In the genomic region with DNA sequence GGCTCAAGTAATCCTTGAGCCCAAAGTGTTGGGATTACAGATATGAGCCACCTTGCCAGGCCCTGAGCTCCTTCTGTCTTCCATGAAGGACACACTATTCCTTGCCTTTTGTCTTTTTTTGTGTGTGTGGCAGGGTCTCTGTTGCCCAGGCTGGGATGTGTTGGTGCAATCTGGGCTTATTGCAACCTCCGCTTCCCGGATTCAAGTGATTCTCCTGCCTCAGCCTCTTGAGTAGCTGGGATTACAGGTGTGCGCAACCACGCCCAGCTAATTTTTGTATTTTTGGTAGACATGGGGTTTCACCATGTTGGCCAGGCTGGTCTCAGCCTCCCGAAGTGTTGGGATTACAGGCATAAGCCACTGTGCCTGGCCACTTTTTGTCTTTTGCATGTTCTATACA, we compare ENCODE assay signal across 8 cellular contexts. TPM values are rescaled to one million over a fixed set of nuclear protein-coding genes. Genes with fewer than 3 reads are reported as not detected.
A peak's percentile ranks its signal among the peaks of the same experiment; 100 is the strongest.
DNase-seq lines count a peak whose midpoint lies in the region; ATAC-seq, FAIRE-seq and TF ChIP-seq lines count a peak whose summit lies in the region.
"Not testable (repeated sequence)": the region's sequence is repeated elsewhere in the genome, so short reads cannot be mapped to it uniquely, and the experiment has no call there.

No MANE protein-coding gene starts in this region.

- peak overlapping the region; percentile 50 to 91 (median 81) for H3K4me2 ChIP-seq in BLaER1 treated with 17β-estradiol and CSF1 and Interleukin-3, amounts not matched to agents 10 nM and 100 nM
- peak overlapping the region; percentile 66; the same call in 1 of the 2 replicates for H3K4me2 ChIP-seq in MM.1S (ENCODE audit: low read depth, low read length)
- peak overlapping the region; percentile 71; the same call in 1 of the 2 replicates for H3K4me2 ChIP-seq in GM12878 (ENCODE audit: control insufficient read depth, insufficient read depth)

- not testable (repeated sequence) for H3K27me3 ChIP-seq in BLaER1 treated with 17β-estradiol and CSF1 and Interleukin-3, amounts not matched to agents 10 nM and 100 nM; MM.1S (replicated peaks; ENCODE audit: insufficient read depth, low read length); GM12878 (replicated peaks in 1 of 2; ENCODE audit: control insufficient read depth in 2 of 2, insufficient read depth in 2 of 2, low read length in 1 of 2); cardiac muscle cell; left lung; psoas muscle (ENCODE audit: insufficient read depth in 3 of 3, low read length in 2 of 3); transverse colon

- CTCF ChIA-PET in GM12878 (lab: Yijun Ruan, JAX), result interaction anchor here (0.6 to 1.5 kb wide), 6 partner anchors 10 to 697 kb away, joined by 3 to 7 read pairs (median 4); partner anchors contain the start of gene DMAC2

- WGBS in GM12878 (ENCODE audit: insufficient coverage, insufficient replicate concordance, low lambda C conversion rate, missing lambda C conversion rate), result 74% methylated on average over 5 of the region's 5 CpGs
- WGBS in psoas muscle, 3 donors, result 84 to 92% (median 92%) methylated on average over 5 of the region's 5 CpGs
- WGBS in transverse colon (ENCODE audit: low coverage in 1 of 2), 2 donors, result 94% methylated on average over 5 of the region's 5 CpGs; no CpG with 5 or more reads in 1 of the 2 donors

- FAIRE-seq in GM12878 (lab: Jason Lieb, UNC), result not testable (repeated sequence)

- H3K27ac Mint-ChIP-seq in natural killer cell treated with Interleukin-12 subunit alpha and Interleukin-12 subunit beta and Interleukin-15 and Interleukin-18, amount 100 ng/mL, for 72 hours, result peak overlapping the region; percentile 74 to 86

- not testable (repeated sequence) for TF ChIP-seq RAD21 in GM12878 (IDR thresholded peaks at IDR 0.05; ENCODE audit: insufficient read depth, low read depth, low read length)

- not testable (repeated sequence) for H3K9me2 ChIP-seq in MM.1S (replicated peaks; ENCODE audit: insufficient read depth, low read length)

- H3K4me1 Mint-ChIP-seq in natural killer cell treated with Interleukin-12 subunit alpha and Interleukin-12 subunit beta and Interleukin-15 and Interleukin-18, amount 100 ng/mL, for 72 hours (ENCODE audit: low read depth in 2 of 2), result peaks cover 15 to 22% of the 10 kb centered on the region in 2 donors

- not testable (repeated sequence) for TF ChIP-seq EP300 in GM12878 (IDR thresholded peaks at IDR 0.05; ENCODE audit: borderline replicate concordance in 1 of 2, control insufficient read depth in 1 of 2, low read depth in 2 of 2, low read length in 2 of 2); transverse colon (IDR thresholded peaks at IDR 0.05; ENCODE audit: low read depth)

- not testable (repeated sequence) for DNase-seq in MM.1S; GM12878 (ENCODE audit: low read depth, low spot score); cardiac muscle cell (ENCODE audit: low read depth in 1 of 2, low spot score in 1 of 2); left lung; natural killer cell treated with Interleukin-12 subunit alpha and Interleukin-12 subunit beta and Interleukin-15 and Interleukin-18, amount 100 ng/mL, for 72 hours (ENCODE audit: low spot score); psoas muscle; transverse colon

- H4K20me1 ChIP-seq in BLaER1 treated with 17β-estradiol and CSF1 and Interleukin-3, amounts not matched to agents 10 nM and 100 nM; MM.1S (ENCODE audit: insufficient read depth, low read length); GM12878 (ENCODE audit: control insufficient read depth, insufficient read depth): not testable (repeated sequence)

- RAD21 ChIA-PET in GM12878 (lab: Charles Lee; ENCODE audit: unreplicated experiment), result interaction anchor here (0.6 to 1.3 kb wide), 5 partner anchors 23 to 140 kb away, joined by 3 to 4 read pairs (median 3); partner anchors contain the start of gene B9D2

- TF ChIP-seq CTCF in MM.1S (IDR thresholded peaks at IDR 0.05; ENCODE audit: low read length); GM12878 (IDR thresholded peaks at IDR 0.05 in 2 of 3, conservative IDR thresholded peaks at IDR 0.05 in 1 of 3; ENCODE audit: control insufficient read depth in 2 of 3, extremely low read depth in 1 of 3, insufficient read depth in 1 of 3, low read depth in 3 of 3, low read length in 3 of 3); cardiac muscle cell (IDR thresholded peaks at IDR 0.05; ENCODE audit: low read depth, low read length); left lung (IDR thresholded peaks at IDR 0.05); psoas muscle (IDR thresholded peaks at IDR 0.05); transverse colon (IDR thresholded peaks at IDR 0.05): not testable (repeated sequence)

- not testable (repeated sequence) for H2AFZ ChIP-seq in MM.1S (ENCODE audit: low read length); GM12878 (ENCODE audit: control insufficient read depth, low read depth, low read length)

- not testable (repeated sequence) for ATAC-seq in GM12878; natural killer cell treated with Interleukin-12 subunit alpha and Interleukin-12 subunit beta and Interleukin-15 and Interleukin-18, amount 100 ng/mL, for 72 hours; psoas muscle
- peak; percentile 11 for ATAC-seq in left lung

- not testable (repeated sequence) for H3K79me2 ChIP-seq in MM.1S (ENCODE audit: low read length); GM12878 (ENCODE audit: control insufficient read depth, insufficient read depth, low read length)

- H3K36me3 ChIP-seq in BLaER1 treated with 17β-estradiol and CSF1 and Interleukin-3, amounts not matched to agents 10 nM and 100 nM, result peaks cover 9 to 46% (median 26%) of the 10 kb centered on the region in 11 experiments; a peak in 20 of 22 replicates
- not testable (repeated sequence) for H3K36me3 ChIP-seq in MM.1S (replicated peaks; ENCODE audit: insufficient read depth, low read length); GM12878 (ENCODE audit: control insufficient read depth in 2 of 2, insufficient read depth in 2 of 2, low read length in 1 of 2); cardiac muscle cell; transverse colon
- peaks cover 0 to 21% of the 10 kb centered on the region in 2 donors for H3K36me3 ChIP-seq in left lung
- peaks cover 0 to 27% of the 10 kb centered on the region in 2 donors for H3K36me3 ChIP-seq in psoas muscle (ENCODE audit: insufficient read depth in 1 of 2, low read depth in 1 of 2)

- H3F3A ChIP-seq in MM.1S (ENCODE audit: insufficient read depth, low read length), result not testable (repeated sequence)

- not testable (repeated sequence) for H3K4me3 Mint-ChIP-seq in natural killer cell treated with Interleukin-12 subunit alpha and Interleukin-12 subunit beta and Interleukin-15 and Interleukin-18, amount 100 ng/mL, for 72 hours

- POLR2A ChIA-PET in GM12878 (lab: Charles Lee), result interaction anchor here (0.8 to 1.4 kb wide), 3 partner anchors 10 to 31 kb away, joined by 3 to 4 read pairs (median 3); no protein-coding TSS in a partner anchor

- intact Hi-C loops in GM12878 (cut with micrococcal nuclease; ENCODE audit: unreplicated experiment); left lung (cut with DNase I); psoas muscle (cut with DNase I); transverse colon (cut with DNase I; ENCODE audit: low total_unique reads): not testable (repeated sequence)

- H3K27ac ChIP-seq in BLaER1 treated with 17β-estradiol and CSF1 and Interleukin-3, amounts not matched to agents 10 nM and 100 nM, result peak overlapping the region; percentile 88 to 99 (median 96)
- H3K27ac ChIP-seq in MM.1S (ENCODE audit: low read length) (peak overlapping the region; percentile 58; the same call in 1 of the 2 replicates), GM12878 (ENCODE audit: control insufficient read depth, insufficient read depth) (peak overlapping the region; percentile 85), cardiac muscle cell (peak overlapping the region; percentile 81), left lung (peak overlapping the region; percentile 82 to 95), psoas muscle (peak overlapping the region; percentile 67), transverse colon (peak overlapping the region in 3 of 4 donors; percentile 18 to 41 (median 36))

- not testable (repeated sequence) for BruUV-seq in GM12878 (replicated peaks; lab: Mats Ljungman, UMichigan)

- not testable (repeated sequence) for TF ChIP-seq POLR2A in GM12878 (IDR thresholded peaks at IDR 0.05; ENCODE audit: low read depth, low read length); transverse colon (IDR thresholded peaks at IDR 0.05)

- not testable (repeated sequence) for H3K9me3 ChIP-seq in BLaER1 treated with 17β-estradiol and CSF1 and Interleukin-3, amounts not matched to agents 10 nM and 100 nM (replicated peaks in 1 of 11); MM.1S (replicated peaks; ENCODE audit: insufficient read depth, low read length); GM12878 (replicated peaks; ENCODE audit: control insufficient read depth, insufficient read depth, low read length); cardiac muscle cell (ENCODE audit: low read depth); left lung; psoas muscle; transverse colon

- H3K4me3 ChIP-seq in BLaER1 treated with 17β-estradiol and CSF1 and Interleukin-3, amounts not matched to agents 10 nM and 100 nM; GM12878; cardiac muscle cell; left lung; psoas muscle; transverse colon: not testable (repeated sequence)
- 0 out of 2 replicates have a peak overlapping the region, but pooled peaks have one; percentile 16 for H3K4me3 ChIP-seq in MM.1S (ENCODE audit: low read length)

- H3K9ac ChIP-seq in BLaER1 treated with 17β-estradiol and CSF1 and Interleukin-3, amounts not matched to agents 10 nM and 100 nM, result peak overlapping the region; percentile 72 to 89 (median 82)
- H3K9ac ChIP-seq in MM.1S (ENCODE audit: low read length), result peak overlapping the region; percentile 28; the same call in 1 of the 2 replicates
- not testable (repeated sequence) for H3K9ac ChIP-seq in GM12878 (ENCODE audit: control insufficient read depth, insufficient read depth, low read length)

- peaks cover 62 to 97% (median 89%) of the 10 kb centered on the region in 10 experiments for H3K4me1 ChIP-seq in BLaER1 treated with 17β-estradiol and CSF1 and Interleukin-3, amounts not matched to agents 10 nM and 100 nM
- H3K4me1 ChIP-seq in MM.1S (ENCODE audit: low read length) (peaks cover 21% of the 10 kb centered on the region), GM12878 (ENCODE audit: control insufficient read depth, insufficient read depth, low read length) (peaks cover 18% of the 10 kb centered on the region), cardiac muscle cell (ENCODE audit: low read depth) (peaks cover 11% of the 10 kb centered on the region), left lung (peaks cover 23 to 84% of the 10 kb centered on the region in 2 donors), psoas muscle (peaks cover 49% of the 10 kb centered on the region), transverse colon (peaks cover 0 to 20% (median 10%) of the 10 kb centered on the region in 4 donors)

- SMC1A ChIA-PET in GM12878 (lab: Charles Lee; ENCODE audit: uncharacterized antibody, unreplicated experiment), result interaction anchor here (0.8 to 1.9 kb wide), 5 partner anchors 10 to 40 kb away, joined by 3 to 6 read pairs (median 5); partner anchors contain the start of gene DMAC2

- H3K36me3 Mint-ChIP-seq in natural killer cell treated with Interleukin-12 subunit alpha and Interleukin-12 subunit beta and Interleukin-15 and Interleukin-18, amount 100 ng/mL, for 72 hours, result not testable (repeated sequence)

- in situ Hi-C loops in GM12878 (cut with MboI); transverse colon (cut with MboI; ENCODE audit: low pct_ligation_motif_present in 1 of 4, low pct_unique_long_range_greater_than_20kb in 1 of 4, low sequenced_read_pairs in 3 of 4): not testable (repeated sequence)

- not testable (repeated sequence) for H3K27me3 Mint-ChIP-seq in natural killer cell treated with Interleukin-12 subunit alpha and Interleukin-12 subunit beta and Interleukin-15 and Interleukin-18, amount 100 ng/mL, for 72 hours

- not testable (repeated sequence) for H3K9me3 Mint-ChIP-seq in natural killer cell treated with Interleukin-12 subunit alpha and Interleukin-12 subunit beta and Interleukin-15 and Interleukin-18, amount 100 ng/mL, for 72 hours

RNA-seq across cellular contexts. Expression of gene BCKDHA, which starts 11.2 kb away (rescaled TPM):
- 45.1 and 48.8 TPM in 2 replicates for total RNA-seq in GM12878 (2013; cell fraction: nucleolus; rRNA removed)
- total RNA-seq in GM12878 (2014; rRNA removed), result 90.9 and 107 TPM in 2 replicates
- 19.2 and 23.9 TPM in 2 replicates for total RNA-seq in GM12878 (2014; rRNA removed; fragmentation: Illumina TruSeq; extraction: Trizol)
- 33.5 and 41.7 TPM in 2 replicates for total RNA-seq in GM12878 (2021)
- 14.8 TPM for polyA plus RNA-seq in GM12878 (2011; ENCODE audit: low read depth)
- polyA plus RNA-seq in GM12878 (2011; rRNA removed), result 10.8 and 51.3 TPM in 2 replicates
- 77.5 and 123 TPM in 2 replicates for polyA plus RNA-seq in GM12878 (2011; cell fraction: cytosol; rRNA removed)
- 139 and 153 TPM in 2 replicates for polyA plus RNA-seq in GM12878 (2011; cell fraction: nucleus; rRNA removed)
- polyA plus RNA-seq in GM12878 (2012), result 64.0 and 79.5 TPM in 2 replicates
- 13.7 and 41.5 TPM in 2 replicates for polyA plus RNA-seq in GM12878 (2014; fragmentation: Illumina TruSeq; extraction: Trizol)
- polyA plus RNA-seq in GM12878 (2014; fragmentation: Nextera tagmentation; extraction: Ambion mirVana), result 10 to 100 TPM in 1 of 2 experiments, 1 to 10 TPM in 1; 9.9 to 28.7 TPM
- polyA plus RNA-seq in GM12878 (2014; rRNA removed), result 68.1 and 73.1 TPM in 2 replicates
- polyA plus RNA-seq in GM12878 (2016; fragmentation: Nextera tagmentation; extraction: Ambion mirVana), result 100 to 1,000 TPM in 1 of 2 experiments, 10 to 100 TPM in 1; 99.8 to 105 TPM
- 16.3 and 43.2 TPM in 2 replicates for polyA minus RNA-seq in GM12878 (2011; rRNA and poly(A)+ RNA removed)
- 26.5 and 33.1 TPM in 2 replicates for polyA minus RNA-seq in GM12878 (2011; cell fraction: cytosol; rRNA and poly(A)+ RNA removed)
- polyA minus RNA-seq in GM12878 (2011; cell fraction: nucleus; rRNA and poly(A)+ RNA removed), result 27.3 and 31.9 TPM in 2 replicates
- 127 and 166 TPM in 2 replicates for total RNA-seq in cardiac muscle cell
- polyA plus RNA-seq in cardiac muscle cell, result 151 and 200 TPM in 2 replicates
- total RNA-seq in left lung, result 10 to 100 TPM; 12.1 to 17.8 TPM
- total RNA-seq in natural killer cell treated with Interleukin-12 subunit alpha and Interleukin-12 subunit beta and Interleukin-15 and Interleukin-18, amount 100 ng/mL, for 72 hours, result 10 to 100 TPM; 10.9 to 13.7 TPM
- 10 to 100 TPM; 31.5 to 45.1 (median 39.8) TPM for total RNA-seq in psoas muscle
- polyA plus RNA-seq in psoas muscle, result 10 to 100 TPM; 34.9 to 58.8 (median 43.3) TPM
- total RNA-seq in transverse colon, result 10 to 100 TPM; 12.0 to 29.9 (median 20.9) TPM

RNA-seq across cellular contexts. Expression of gene EXOSC5, which starts 11.7 kb away (rescaled TPM):
- total RNA-seq in GM12878 (2013; cell fraction: nucleolus; rRNA removed), result 18.8 and 27.0 TPM in 2 replicates
- 38.8 and 44.3 TPM in 2 replicates for total RNA-seq in GM12878 (2014; rRNA removed)
- total RNA-seq in GM12878 (2014; rRNA removed; fragmentation: Illumina TruSeq; extraction: Trizol), result 28.1 and 30.7 TPM in 2 replicates
- total RNA-seq in GM12878 (2021), result 57.8 and 62.7 TPM in 2 replicates
- 21.5 TPM for polyA plus RNA-seq in GM12878 (2011; ENCODE audit: low read depth)
- polyA plus RNA-seq in GM12878 (2011; rRNA removed), result 26.0 and 61.0 TPM in 2 replicates
- 87.8 and 129 TPM in 2 replicates for polyA plus RNA-seq in GM12878 (2011; cell fraction: cytosol; rRNA removed)
- 70.8 and 78.6 TPM in 2 replicates for polyA plus RNA-seq in GM12878 (2011; cell fraction: nucleus; rRNA removed)
- 48.6 and 84.3 TPM in 2 replicates for polyA plus RNA-seq in GM12878 (2012)
- 2.5 and 15.8 TPM in 2 replicates for polyA plus RNA-seq in GM12878 (2014; fragmentation: Illumina TruSeq; extraction: Trizol)
- 10 to 100 TPM; 20.6 to 25.3 TPM for polyA plus RNA-seq in GM12878 (2014; fragmentation: Nextera tagmentation; extraction: Ambion mirVana)
- 74.2 and 88.9 TPM in 2 replicates for polyA plus RNA-seq in GM12878 (2014; rRNA removed)
- polyA plus RNA-seq in GM12878 (2016; fragmentation: Nextera tagmentation; extraction: Ambion mirVana), result 100 to 1,000 TPM; 116 to 123 TPM
- 14.6 and 32.7 TPM in 2 replicates for polyA minus RNA-seq in GM12878 (2011; rRNA and poly(A)+ RNA removed)
- polyA minus RNA-seq in GM12878 (2011; cell fraction: cytosol; rRNA and poly(A)+ RNA removed), result 13.9 and 16.2 TPM in 2 replicates
- 14.7 and 20.0 TPM in 2 replicates for polyA minus RNA-seq in GM12878 (2011; cell fraction: nucleus; rRNA and poly(A)+ RNA removed)
- 24.5 and 31.4 TPM in 2 replicates for total RNA-seq in cardiac muscle cell
- 40.6 and 53.0 TPM in 2 replicates for polyA plus RNA-seq in cardiac muscle cell
- 10 to 100 TPM; 10.3 to 17.4 TPM for total RNA-seq in left lung
- 10 to 100 TPM; 31.5 to 56.6 TPM for total RNA-seq in natural killer cell treated with Interleukin-12 subunit alpha and Interleukin-12 subunit beta and Interleukin-15 and Interleukin-18, amount 100 ng/mL, for 72 hours
- 10 to 100 TPM; 25.4 to 42.3 (median 41.2) TPM for total RNA-seq in psoas muscle
- polyA plus RNA-seq in psoas muscle, result 10 to 100 TPM; 34.9 to 78.8 (median 59.0) TPM
- total RNA-seq in transverse colon, result 10 to 100 TPM in 3 of 4 donors, 1 to 10 TPM in 1; 4.0 to 20.6 (median 10.8) TPM

RNA-seq across cellular contexts. Expression of gene B3GNT8, which starts 18.3 kb away (rescaled TPM):
- 0.24 TPM in 1 of 2 replicates, not detected in the other for total RNA-seq in GM12878 (2013; cell fraction: nucleolus; rRNA removed)
- 0.05 and 0.06 TPM in 2 replicates for total RNA-seq in GM12878 (2014; rRNA removed)
- not detected in 2 replicates for total RNA-seq in GM12878 (2014; rRNA removed; fragmentation: Illumina TruSeq; extraction: Trizol)
- total RNA-seq in GM12878 (2021), result 1.1 and 1.2 TPM in 2 replicates
- polyA plus RNA-seq in GM12878 (2011; ENCODE audit: low read depth), result not detected
- not detected in 2 replicates for polyA plus RNA-seq in GM12878 (2011; rRNA removed)
- not detected in 2 replicates for polyA plus RNA-seq in GM12878 (2011; cell fraction: cytosol; rRNA removed)
- 0.09 and 0.15 TPM in 2 replicates for polyA plus RNA-seq in GM12878 (2011; cell fraction: nucleus; rRNA removed)
- 0.35 and 0.50 TPM in 2 replicates for polyA plus RNA-seq in GM12878 (2012)
- polyA plus RNA-seq in GM12878 (2014; fragmentation: Illumina TruSeq; extraction: Trizol), result 0.44 TPM in 1 of 2 replicates, not detected in the other
- polyA plus RNA-seq in GM12878 (2014; fragmentation: Nextera tagmentation; extraction: Ambion mirVana), result not detected
- 0.08 and 0.23 TPM in 2 replicates for polyA plus RNA-seq in GM12878 (2014; rRNA removed)
- polyA plus RNA-seq in GM12878 (2016; fragmentation: Nextera tagmentation; extraction: Ambion mirVana), result under 1 TPM; 0.17 to 0.58 TPM
- polyA minus RNA-seq in GM12878 (2011; rRNA and poly(A)+ RNA removed), result not detected in 2 replicates
- not detected in 2 replicates for polyA minus RNA-seq in GM12878 (2011; cell fraction: cytosol; rRNA and poly(A)+ RNA removed)
- polyA minus RNA-seq in GM12878 (2011; cell fraction: nucleus; rRNA and poly(A)+ RNA removed), result not detected in 2 replicates
- total RNA-seq in cardiac muscle cell, result 4.9 and 6.8 TPM in 2 replicates
- 4.8 and 5.9 TPM in 2 replicates for polyA plus RNA-seq in cardiac muscle cell
- 10 to 100 TPM; 21.8 to 41.5 TPM for total RNA-seq in left lung
- 1 to 10 TPM in 1 of 2 donors, under 1 TPM in 1; 0.78 to 3.0 TPM for total RNA-seq in natural killer cell treated with Interleukin-12 subunit alpha and Interleukin-12 subunit beta and Interleukin-15 and Interleukin-18, amount 100 ng/mL, for 72 hours
- total RNA-seq in psoas muscle, result 1 to 10 TPM in 2 of 4 donors, under 1 TPM in 2; 0.55 to 1.9 (median 1.3) TPM
- polyA plus RNA-seq in psoas muscle, result under 1 TPM; 0.59 to 0.96 (median 0.73) TPM
- total RNA-seq in transverse colon, result 100 to 1,000 TPM in 1 of 4 donors, 10 to 100 TPM in 3; 18.5 to 225 (median 49.1) TPM

RNA-seq across cellular contexts. Expression of gene DMAC2, which starts 30.9 kb away (rescaled TPM):
- 10.3 and 10.4 TPM in 2 replicates for total RNA-seq in GM12878 (2013; cell fraction: nucleolus; rRNA removed)
- total RNA-seq in GM12878 (2014; rRNA removed) (43.1 and 43.2 TPM in 2 replicates), GM12878 (2014; rRNA removed; fragmentation: Illumina TruSeq; extraction: Trizol) (30.4 and 35.3 TPM in 2 replicates), GM12878 (2021) (45.6 and 48.3 TPM in 2 replicates), cardiac muscle cell (78.5 and 110 TPM in 2 replicates), left lung (10 to 100 TPM; 58.3 to 58.5 TPM), psoas muscle (10 to 100 TPM; 37.6 to 71.4 (median 59.5) TPM), transverse colon (10 to 100 TPM; 15.9 to 65.8 (median 50.1) TPM)
- polyA plus RNA-seq in GM12878 (2011; ENCODE audit: low read depth), result 20.5 TPM
- polyA plus RNA-seq in GM12878 (2011; rRNA removed) (34.0 and 42.2 TPM in 2 replicates), GM12878 (2014; fragmentation: Illumina TruSeq; extraction: Trizol) (17.9 and 38.1 TPM in 2 replicates), GM12878 (2014; fragmentation: Nextera tagmentation; extraction: Ambion mirVana) (10 to 100 TPM; 10.8 to 14.8 TPM), GM12878 (2014; rRNA removed) (52.7 and 57.2 TPM in 2 replicates), GM12878 (2016; fragmentation: Nextera tagmentation; extraction: Ambion mirVana) (10 to 100 TPM; 45.4 to 54.3 TPM), cardiac muscle cell (126 and 137 TPM in 2 replicates), psoas muscle (100 to 1,000 TPM in 1 of 3 donors, 10 to 100 TPM in 2; 68.5 to 113 (median 88.8) TPM)
- 74.4 and 76.4 TPM in 2 replicates for polyA plus RNA-seq in GM12878 (2011; cell fraction: cytosol; rRNA removed)
- polyA plus RNA-seq in GM12878 (2011; cell fraction: nucleus; rRNA removed), result 39.3 and 47.7 TPM in 2 replicates
- polyA plus RNA-seq in GM12878 (2012), result 31.8 and 38.7 TPM in 2 replicates
- polyA minus RNA-seq in GM12878 (2011; rRNA and poly(A)+ RNA removed), result 39.6 and 53.1 TPM in 2 replicates
- polyA minus RNA-seq in GM12878 (2011; cell fraction: cytosol; rRNA and poly(A)+ RNA removed), result 20.3 and 20.7 TPM in 2 replicates
- polyA minus RNA-seq in GM12878 (2011; cell fraction: nucleus; rRNA and poly(A)+ RNA removed), result 5.3 and 8.1 TPM in 2 replicates
- total RNA-seq in natural killer cell treated with Interleukin-12 subunit alpha and Interleukin-12 subunit beta and Interleukin-15 and Interleukin-18, amount 100 ng/mL, for 72 hours, result 10 to 100 TPM; 58.3 to 58.7 TPM

RNA-seq across cellular contexts. Expression of gene TMEM91, which starts 32.5 kb away (rescaled TPM):
- 9.0 and 12.0 TPM in 2 replicates for total RNA-seq in GM12878 (2013; cell fraction: nucleolus; rRNA removed)
- total RNA-seq in GM12878 (2014; rRNA removed), result 3.2 and 4.4 TPM in 2 replicates
- total RNA-seq in GM12878 (2014; rRNA removed; fragmentation: Illumina TruSeq; extraction: Trizol), result 2.1 and 3.0 TPM in 2 replicates
- total RNA-seq in GM12878 (2021), result 1.8 and 3.1 TPM in 2 replicates
- polyA plus RNA-seq in GM12878 (2011; ENCODE audit: low read depth), result 3.1 TPM
- polyA plus RNA-seq in GM12878 (2011; rRNA removed), result 1.6 and 2.9 TPM in 2 replicates
- 4.0 and 5.1 TPM in 2 replicates for polyA plus RNA-seq in GM12878 (2011; cell fraction: cytosol; rRNA removed)
- polyA plus RNA-seq in GM12878 (2011; cell fraction: nucleus; rRNA removed), result 14.4 and 16.6 TPM in 2 replicates
- polyA plus RNA-seq in GM12878 (2012), result 7.3 and 7.5 TPM in 2 replicates
- 1.6 and 2.5 TPM in 2 replicates for polyA plus RNA-seq in GM12878 (2014; fragmentation: Illumina TruSeq; extraction: Trizol)
- polyA plus RNA-seq in GM12878 (2014; fragmentation: Nextera tagmentation; extraction: Ambion mirVana), result 1 to 10 TPM; 1.6 to 2.1 TPM
- polyA plus RNA-seq in GM12878 (2014; rRNA removed), result 5.2 and 5.5 TPM in 2 replicates
- 1 to 10 TPM; 1.5 to 1.9 TPM for polyA plus RNA-seq in GM12878 (2016; fragmentation: Nextera tagmentation; extraction: Ambion mirVana)
- 5.2 and 5.3 TPM in 2 replicates for polyA minus RNA-seq in GM12878 (2011; rRNA and poly(A)+ RNA removed)
- polyA minus RNA-seq in GM12878 (2011; cell fraction: cytosol; rRNA and poly(A)+ RNA removed), result 2.3 and 3.4 TPM in 2 replicates
- 4.7 and 7.5 TPM in 2 replicates for polyA minus RNA-seq in GM12878 (2011; cell fraction: nucleus; rRNA and poly(A)+ RNA removed)
- total RNA-seq in cardiac muscle cell, result 16.8 and 21.8 TPM in 2 replicates
- 14.5 and 18.1 TPM in 2 replicates for polyA plus RNA-seq in cardiac muscle cell
- total RNA-seq in left lung, result 10 to 100 TPM; 10.1 to 14.3 TPM
- total RNA-seq in natural killer cell treated with Interleukin-12 subunit alpha and Interleukin-12 subunit beta and Interleukin-15 and Interleukin-18, amount 100 ng/mL, for 72 hours, result 1 to 10 TPM; 4.7 to 6.7 TPM
- total RNA-seq in psoas muscle, result 1 to 10 TPM; 1.4 to 2.6 (median 1.7) TPM
- 1 to 10 TPM in 2 of 3 donors, under 1 TPM in 1; 0.88 to 3.1 (median 2.5) TPM for polyA plus RNA-seq in psoas muscle
- 10 to 100 TPM in 1 of 4 donors, 1 to 10 TPM in 2, not detected in 1; 4.8 to 11.4 (median 9.4) TPM for total RNA-seq in transverse colon

Comparison
In these comparisons a context has a peak if more than half of its experiments do, and no peak if none do; other contexts are left out.
1. H3K27ac ChIP-seq: peak in every context shown above with its lines; median percentile 96 in BLaER1 treated with 17β-estradiol and CSF1 and Interleukin-3, amounts not matched to agents 10 nM and 100 nM; 88 in left lung; 85 in GM12878; 81 in cardiac muscle cell; 67 in psoas muscle; 58 in MM.1S; 36 in transverse colon.